Comparison of ENCODE assay signal across 1 cellular context in genomic region chr2:68404164-68404563, GRCh38.
TF ChIP-seq lines count a peak whose summit lies in the region.

No MANE protein-coding gene starts in this region.

TF ChIP-seq in HepG2, 621 proteins besides CTCF, POLR2A, EP300 and RAD21 (continued from another document):
- TF ChIP-seq ATF2 (CRISPR knock-in tag; IDR thresholded peaks at IDR 0.05) = no peak
- TF ChIP-seq, protein P1, sequence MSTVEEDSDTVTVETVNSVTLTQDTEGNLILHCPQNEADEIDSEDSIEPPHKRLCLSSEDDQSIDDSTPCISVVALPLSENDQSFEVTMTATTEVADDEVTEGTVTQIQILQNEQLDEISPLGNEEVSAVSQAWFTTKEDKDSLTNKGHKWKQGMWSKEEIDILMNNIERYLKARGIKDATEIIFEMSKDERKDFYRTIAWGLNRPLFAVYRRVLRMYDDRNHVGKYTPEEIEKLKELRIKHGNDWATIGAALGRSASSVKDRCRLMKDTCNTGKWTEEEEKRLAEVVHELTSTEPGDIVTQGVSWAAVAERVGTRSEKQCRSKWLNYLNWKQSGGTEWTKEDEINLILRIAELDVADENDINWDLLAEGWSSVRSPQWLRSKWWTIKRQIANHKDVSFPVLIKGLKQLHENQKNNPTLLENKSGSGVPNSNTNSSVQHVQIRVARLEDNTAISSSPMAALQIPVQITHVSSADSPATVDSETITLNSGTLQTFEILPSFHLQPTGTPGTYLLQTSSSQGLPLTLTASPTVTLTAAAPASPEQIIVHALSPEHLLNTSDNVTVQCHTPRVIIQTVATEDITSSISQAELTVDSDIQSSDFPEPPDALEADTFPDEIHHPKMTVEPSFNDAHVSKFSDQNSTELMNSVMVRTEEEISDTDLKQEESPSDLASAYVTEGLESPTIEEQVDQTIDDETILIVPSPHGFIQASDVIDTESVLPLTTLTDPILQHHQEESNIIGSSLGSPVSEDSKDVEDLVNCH (CRISPR knock-in tag; IDR thresholded peaks at IDR 0.05) = no peak
- TF ChIP-seq ZNF687 (CRISPR knock-in tag; IDR thresholded peaks at IDR 0.05) = no peak
- no peak for TF ChIP-seq ZNF343 (CRISPR knock-in tag; IDR thresholded peaks at IDR 0.05)
- no peak for TF ChIP-seq FOSL2 (CRISPR knock-in tag; IDR thresholded peaks at IDR 0.05)
